13 cellular contexts compared by ENCODE assay signal in genomic region chr2:198053776-198054175, GRCh38.
DNase-seq lines count a peak whose midpoint lies in the region; ATAC-seq and TF ChIP-seq lines count a peak whose summit lies in the region.
"Had no signal": no experiment of that assay in that cellular context is flagged by ENCODE, and none has a peak within 500 bp of the region (broad histone marks: within the 10 kb centered on the region; RNA-seq: fewer than 3 reads in every experiment).

No MANE protein-coding gene starts in this region.

- TF ChIP-seq CTCF in heart left ventricle (IDR thresholded peaks at IDR 0.05) = no peak
- TF ChIP-seq CTCF in dorsolateral prefrontal cortex (IDR thresholded peaks at IDR 0.05 in 54 of 56, conservative IDR thresholded peaks at IDR 0.05 in 2 of 56; ENCODE audit: low read depth in 1 of 56, partially characterized antibody in 56 of 56) = no peak

- no peaks in the 10 kb centered on the region for H3K36me3 ChIP-seq in heart left ventricle

- no peak for DNase-seq in heart left ventricle
- no peak for DNase-seq in Right ventricle myocardium superior
- DNase-seq in left ventricle myocardium superior = no peak
- no peak for DNase-seq in right cardiac atrium
- DNase-seq in dorsolateral prefrontal cortex = no peak
- DNase-seq in left lobe of liver (ENCODE audit: low spot score) = no peak
- DNase-seq in nucleus accumbens (lab: John Stamatoyannopoulos, UW) = no peak
- DNase-seq: DMS153 had no signal

- ATAC-seq in heart left ventricle = peak in 3 of 4 donors; percentile 19 to 23 (median 21)
- no peak for ATAC-seq in Right ventricle myocardium superior (ENCODE audit: poor library complexity)
- peak; percentile 42 for ATAC-seq in left ventricle myocardium superior
- ATAC-seq in right cardiac atrium = no peak
- ATAC-seq in left lobe of liver = no peak
- ATAC-seq: CD8-positive, alpha-beta T cell had no signal

- intact Hi-C loops in heart left ventricle (cut with DNase I) (loop anchor here in 7 of 10 donors (2.0 to 10.0 kb wide), 4 partner anchors 249 to 251 kb away; partner anchors contain the start of gene PLCL1 (in 6 of the 7)), Right ventricle myocardium superior (cut with DNase I) (no loop called here), left ventricle myocardium superior (cut with micrococcal nuclease) (no loop called here), right cardiac atrium (cut with DNase I) (loop anchor here in 1 of 4 donors (10.0 kb wide), 1 partner anchor 249 kb away; the partner anchor contains the start of gene PLCL1), dorsolateral prefrontal cortex (cut with DNase I) (loop anchor here (1.0 to 10.0 kb wide), 2 partner anchors 248 to 249 kb away; partner anchors contain the start of gene PLCL1 (in 1 of the 2))

- no peaks in the 10 kb centered on the region for H3K27me3 ChIP-seq in heart left ventricle
- H3K27me3 ChIP-seq in right cardiac atrium (ENCODE audit: control insufficient read depth, insufficient read depth) = no peaks in the 10 kb centered on the region
- no peaks in the 10 kb centered on the region for H3K27me3 ChIP-seq in dorsolateral prefrontal cortex

- 64 to 80% (median 70%) methylated on average over 1 of the region's 1 CpG for WGBS in heart left ventricle, 4 donors
- WGBS in right cardiac atrium = 75% methylated on average over 1 of the region's 1 CpG

- H3K9me3 ChIP-seq in heart left ventricle (no peaks in the 10 kb centered on the region), right cardiac atrium (ENCODE audit: control insufficient read depth, low read length) (no peaks in the 10 kb centered on the region)
- H3K9me3 ChIP-seq: A549, Caco-2 had no signal

- H3K4me3 ChIP-seq in heart left ventricle (no peak overlapping the region), right cardiac atrium (ENCODE audit: low read length) (no peak overlapping the region), dorsolateral prefrontal cortex (no peak overlapping the region)
- H3K4me3 ChIP-seq: A549, GM23248 had no signal

- H3K4me1 ChIP-seq in heart left ventricle (peaks cover 0 to 43% (median 16%) of the 10 kb centered on the region in 12 donors), right cardiac atrium (ENCODE audit: control insufficient read depth, insufficient read depth, low read length) (peaks cover 5% of the 10 kb centered on the region)
- H3K4me1 ChIP-seq: A549, Caco-2 had no signal

- H3K27ac ChIP-seq in heart left ventricle (peak overlapping the region in 8 of 12 donors; percentile 34 to 57 (median 50)), right cardiac atrium (ENCODE audit: low read length) (no peak overlapping the region), dorsolateral prefrontal cortex (peak overlapping the region in 55 of 59 donors; percentile 6 to 83 (median 60)), temporal lobe (ENCODE audit: low read depth, low read length) (peak overlapping the region; percentile 5)
- H3K27ac ChIP-seq: A549, GM23248 had no signal

- TF ChIP-seq POLR2A in heart left ventricle (IDR thresholded peaks at IDR 0.05) = no peak

Comparison
In these comparisons a context has a peak if more than half of its experiments do, and no peak if none do; other contexts are left out.
1. ATAC-seq: peak in heart left ventricle (3 of 4) and left ventricle myocardium superior (single experiment); none in Right ventricle myocardium superior (single experiment), right cardiac atrium (0 of 2) and left lobe of liver (single experiment).
2. intact Hi-C loops: an anchor here in heart left ventricle (2.0 to 10.0 kb wide) and dorsolateral prefrontal cortex (1.0 to 10.0 kb wide); none called in Right ventricle myocardium superior and left ventricle myocardium superior.